In genomic region chr10:131749767-131750142, GRCh38 we compare ENCODE assay signal across 20 cellular contexts.
"Had no signal": no experiment of that assay in that cellular context is flagged by ENCODE, and none has a peak within 500 bp of the region (broad histone marks: within the 10 kb centered on the region; RNA-seq: fewer than 3 reads in every experiment).

No MANE protein-coding gene starts in this region.

- H3K4me1 ChIP-seq: adrenal gland, esophagus muscularis mucosa, gastroesophageal sphincter, heart right ventricle, upper lobe of right lung had no signal

- H3K9me3 ChIP-seq: adrenal gland, esophagus muscularis mucosa, gastroesophageal sphincter, heart right ventricle, thoracic aorta, upper lobe of right lung had no signal

- H3K36me3 ChIP-seq: adrenal gland, esophagus muscularis mucosa, gastroesophageal sphincter, heart right ventricle, thoracic aorta, upper lobe of right lung, WERI-Rb-1 had no signal

- H3K27ac ChIP-seq: adrenal gland, esophagus muscularis mucosa, gastroesophageal sphincter, heart right ventricle, thoracic aorta, upper lobe of right lung, WERI-Rb-1 had no signal

- ATAC-seq: activated naive CD4-positive, alpha-beta T cell treated with anti-CD3 and anti-CD28 coated beads, Interleukin-2, amount 50 U/mL, for 72 hours; activated T-cell treated with anti-CD3 and anti-CD28 coated beads, Interleukin-2, amount 50 U/mL, for 72 hours; gastroesophageal sphincter; left ventricle myocardium superior; sciatic nerve; stimulated activated effector memory CD8-positive, alpha-beta T cell treated with anti-CD3 and anti-CD28 coated beads, Interleukin-12 subunit alpha, Interleukin-12 subunit beta, amount 100 ng/mL, for 72 hours; upper lobe of right lung had no signal

- DNase-seq: activated CD4-positive, alpha-beta T cell treated with anti-CD3 and anti-CD28 coated beads, Interleukin-2, amount 50 U/mL, for 4 hours; activated gamma-delta T cell treated with Interleukin-2 at 50 U/mL for 16 hours; activated T-cell treated with anti-CD3 and anti-CD28 coated beads, Interleukin-2, amount 50 U/mL, for 72 hours; adrenal gland; effector CD8-positive, alpha-beta T cell; heart right ventricle; immature natural killer cell; kidney glomerular epithelial cell; left ventricle myocardium superior; stimulated activated CD4-positive, alpha-beta T cell treated with anti-CD3 and anti-CD28 coated beads, Interleukin-4, amount 100 ng/mL, for 24 hours; T1000; upper lobe of right lung; WERI-Rb-1 had no signal

- H3K4me3 ChIP-seq: adrenal gland, esophagus muscularis mucosa, gastroesophageal sphincter, heart right ventricle, thoracic aorta, upper lobe of right lung had no signal

- FAIRE-seq: endothelial cell of umbilical vein had no signal
